ENCODE assay signal across 1 cellular context in the genomic region with DNA sequence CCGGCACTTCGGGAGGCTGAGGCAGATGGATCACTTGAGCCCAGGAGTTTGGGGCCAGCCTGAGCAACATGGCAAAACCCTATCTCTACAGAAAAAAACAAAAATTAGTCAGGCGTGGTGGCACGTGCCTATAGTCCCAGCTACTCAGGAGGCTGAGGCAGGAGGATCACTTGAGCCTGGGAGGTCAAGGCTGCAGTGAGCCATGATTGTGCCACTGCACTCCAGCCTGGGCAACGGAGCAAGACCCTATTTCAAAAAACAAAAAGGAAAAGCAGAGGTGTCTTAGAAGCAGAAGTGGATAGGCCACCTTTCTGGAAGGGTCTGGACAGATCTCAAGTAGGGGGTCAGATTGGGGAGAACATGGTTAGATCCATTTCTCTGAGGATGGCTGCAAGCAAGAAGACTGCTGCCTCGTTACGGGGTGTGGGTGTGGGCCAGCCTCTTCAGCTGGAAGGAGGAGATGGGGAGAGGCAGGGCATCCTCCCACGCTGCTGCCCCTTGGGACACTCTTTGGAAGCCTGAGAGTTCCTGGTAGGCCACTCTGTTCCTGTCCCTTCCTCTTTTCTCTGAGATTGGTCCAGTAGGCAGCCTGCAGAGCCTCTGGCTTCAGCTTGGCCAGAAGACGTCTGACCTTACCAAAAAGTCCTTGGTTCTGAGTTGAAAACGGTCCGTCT.
A peak's percentile ranks its signal among the peaks of the same experiment; 100 is the strongest.
TF ChIP-seq lines count a peak whose summit lies in the region.

No MANE protein-coding gene starts in this region.

TF ChIP-seq in GM12878, 131 proteins besides CTCF, POLR2A, EP300 and RAD21:
- TF ChIP-seq, protein P1, sequence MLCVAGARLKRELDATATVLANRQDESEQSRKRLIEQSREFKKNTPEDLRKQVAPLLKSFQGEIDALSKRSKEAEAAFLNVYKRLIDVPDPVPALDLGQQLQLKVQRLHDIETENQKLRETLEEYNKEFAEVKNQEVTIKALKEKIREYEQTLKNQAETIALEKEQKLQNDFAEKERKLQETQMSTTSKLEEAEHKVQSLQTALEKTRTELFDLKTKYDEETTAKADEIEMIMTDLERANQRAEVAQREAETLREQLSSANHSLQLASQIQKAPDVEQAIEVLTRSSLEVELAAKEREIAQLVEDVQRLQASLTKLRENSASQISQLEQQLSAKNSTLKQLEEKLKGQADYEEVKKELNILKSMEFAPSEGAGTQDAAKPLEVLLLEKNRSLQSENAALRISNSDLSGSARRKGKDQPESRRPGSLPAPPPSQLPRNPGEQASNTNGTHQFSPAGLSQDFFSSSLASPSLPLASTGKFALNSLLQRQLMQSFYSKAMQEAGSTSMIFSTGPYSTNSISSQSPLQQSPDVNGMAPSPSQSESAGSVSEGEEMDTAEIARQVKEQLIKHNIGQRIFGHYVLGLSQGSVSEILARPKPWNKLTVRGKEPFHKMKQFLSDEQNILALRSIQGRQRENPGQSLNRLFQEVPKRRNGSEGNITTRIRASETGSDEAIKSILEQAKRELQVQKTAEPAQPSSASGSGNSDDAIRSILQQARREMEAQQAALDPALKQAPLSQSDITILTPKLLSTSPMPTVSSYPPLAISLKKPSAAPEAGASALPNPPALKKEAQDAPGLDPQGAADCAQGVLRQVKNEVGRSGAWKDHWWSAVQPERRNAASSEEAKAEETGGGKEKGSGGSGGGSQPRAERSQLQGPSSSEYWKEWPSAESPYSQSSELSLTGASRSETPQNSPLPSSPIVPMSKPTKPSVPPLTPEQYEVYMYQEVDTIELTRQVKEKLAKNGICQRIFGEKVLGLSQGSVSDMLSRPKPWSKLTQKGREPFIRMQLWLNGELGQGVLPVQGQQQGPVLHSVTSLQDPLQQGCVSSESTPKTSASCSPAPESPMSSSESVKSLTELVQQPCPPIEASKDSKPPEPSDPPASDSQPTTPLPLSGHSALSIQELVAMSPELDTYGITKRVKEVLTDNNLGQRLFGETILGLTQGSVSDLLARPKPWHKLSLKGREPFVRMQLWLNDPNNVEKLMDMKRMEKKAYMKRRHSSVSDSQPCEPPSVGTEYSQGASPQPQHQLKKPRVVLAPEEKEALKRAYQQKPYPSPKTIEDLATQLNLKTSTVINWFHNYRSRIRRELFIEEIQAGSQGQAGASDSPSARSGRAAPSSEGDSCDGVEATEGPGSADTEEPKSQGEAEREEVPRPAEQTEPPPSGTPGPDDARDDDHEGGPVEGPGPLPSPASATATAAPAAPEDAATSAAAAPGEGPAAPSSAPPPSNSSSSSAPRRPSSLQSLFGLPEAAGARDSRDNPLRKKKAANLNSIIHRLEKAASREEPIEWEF (IDR thresholded peaks at IDR 0.05; ENCODE audit: insufficient replicate concordance, low read depth, low read length) = no peak
- TF ChIP-seq SREBF1 (IDR thresholded peaks at IDR 0.05; ENCODE audit: low read length) (no peak), CHD1 (IDR thresholded peaks at IDR 0.05; ENCODE audit: low read depth, low read length) (no peak), DPF2 (IDR thresholded peaks at IDR 0.05) (no peak), NFXL1 (IDR thresholded peaks at IDR 0.05; ENCODE audit: borderline replicate concordance) (no peak), ZNF622 (IDR thresholded peaks at IDR 0.05) (no peak), IRF4 (IDR thresholded peaks at IDR 0.05; ENCODE audit: low read depth, low read length) (no peak), ESRRA (IDR thresholded peaks at IDR 0.05; ENCODE audit: low read length) (no peak), YBX1 (IDR thresholded peaks at IDR 0.05) (no peak), SPI1 (IDR thresholded peaks at IDR 0.05; ENCODE audit: borderline replicate concordance, insufficient read depth, low read depth, low read length) (0 out of 2 replicates have a peak, but pooled peaks have one; percentile 33), FOS (IDR thresholded peaks at IDR 0.05; ENCODE audit: borderline replicate concordance, extremely low read depth, insufficient read length) (no peak), ZNF207 (IDR thresholded peaks at IDR 0.05; ENCODE audit: borderline replicate concordance) (no peak), NFIC (IDR thresholded peaks at IDR 0.05; ENCODE audit: low read depth, low read length) (no peak), TBL1XR1 (IDR thresholded peaks at IDR 0.05; ENCODE audit: low read depth, low read length) (no peak), BHLHE40 (IDR thresholded peaks at IDR 0.05; ENCODE audit: borderline replicate concordance in 1 of 2, low read depth in 2 of 2, low read length in 1 of 2) (peak in 1 of 2 experiments; percentile 86; a peak in 2 of 4 replicates), RCOR1 (conservative IDR thresholded peaks at IDR 0.05; ENCODE audit: low read depth, low read length) (no peak), TAF1 (IDR thresholded peaks at IDR 0.05; ENCODE audit: borderline replicate concordance, low read depth, low read length) (no peak), MEF2B (IDR thresholded peaks at IDR 0.05; ENCODE audit: partially characterized antibody, poor library complexity, severe bottlenecking) (peak; percentile 34), JUNB (IDR thresholded peaks at IDR 0.05) (no peak), RELA (IDR thresholded peaks at IDR 0.05; ENCODE audit: borderline replicate concordance, partially characterized antibody) (no peak), YY1 (IDR thresholded peaks at IDR 0.05; ENCODE audit: low read depth, low read length) (no peak), ASH2L (IDR thresholded peaks at IDR 0.05; ENCODE audit: borderline replicate concordance, low read depth) (no peak), CREM (IDR thresholded peaks at IDR 0.05; ENCODE audit: low read depth) (no peak), GABPA (IDR thresholded peaks at IDR 0.05; ENCODE audit: low read depth) (no peak), RBBP5 (conservative IDR thresholded peaks at IDR 0.05) (no peak), ZSCAN29 (IDR thresholded peaks at IDR 0.05) (no peak), HCFC1 (IDR thresholded peaks at IDR 0.05; ENCODE audit: low read length) (no peak), SIN3A (IDR thresholded peaks at IDR 0.05; ENCODE audit: low read depth, low read length) (no peak), SRF (IDR thresholded peaks at IDR 0.05; ENCODE audit: low read depth in 2 of 2, low read length in 2 of 2) (no peak), IKZF1 (conservative IDR thresholded peaks at IDR 0.05) (0 out of 2 replicates have a peak, but pooled peaks have one; percentile 28), BRCA1 (IDR thresholded peaks at IDR 0.05; ENCODE audit: low read depth, low read length) (no peak), FOXM1 (IDR thresholded peaks at IDR 0.05; ENCODE audit: low read depth, low read length) (no peak), ETV6 (conservative IDR thresholded peaks at IDR 0.05 in 1 of 2, IDR thresholded peaks at IDR 0.05 in 1 of 2; ENCODE audit: borderline replicate concordance in 1 of 2, low read depth in 1 of 2) (no peak), STAT3 (IDR thresholded peaks at IDR 0.05; ENCODE audit: low read depth, low read length) (no peak)
- TF ChIP-seq, protein P2, sequence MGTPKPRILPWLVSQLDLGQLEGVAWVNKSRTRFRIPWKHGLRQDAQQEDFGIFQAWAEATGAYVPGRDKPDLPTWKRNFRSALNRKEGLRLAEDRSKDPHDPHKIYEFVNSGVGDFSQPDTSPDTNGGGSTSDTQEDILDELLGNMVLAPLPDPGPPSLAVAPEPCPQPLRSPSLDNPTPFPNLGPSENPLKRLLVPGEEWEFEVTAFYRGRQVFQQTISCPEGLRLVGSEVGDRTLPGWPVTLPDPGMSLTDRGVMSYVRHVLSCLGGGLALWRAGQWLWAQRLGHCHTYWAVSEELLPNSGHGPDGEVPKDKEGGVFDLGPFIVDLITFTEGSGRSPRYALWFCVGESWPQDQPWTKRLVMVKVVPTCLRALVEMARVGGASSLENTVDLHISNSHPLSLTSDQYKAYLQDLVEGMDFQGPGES (IDR thresholded peaks at IDR 0.05) = no peak
- TF ChIP-seq, protein P3, sequence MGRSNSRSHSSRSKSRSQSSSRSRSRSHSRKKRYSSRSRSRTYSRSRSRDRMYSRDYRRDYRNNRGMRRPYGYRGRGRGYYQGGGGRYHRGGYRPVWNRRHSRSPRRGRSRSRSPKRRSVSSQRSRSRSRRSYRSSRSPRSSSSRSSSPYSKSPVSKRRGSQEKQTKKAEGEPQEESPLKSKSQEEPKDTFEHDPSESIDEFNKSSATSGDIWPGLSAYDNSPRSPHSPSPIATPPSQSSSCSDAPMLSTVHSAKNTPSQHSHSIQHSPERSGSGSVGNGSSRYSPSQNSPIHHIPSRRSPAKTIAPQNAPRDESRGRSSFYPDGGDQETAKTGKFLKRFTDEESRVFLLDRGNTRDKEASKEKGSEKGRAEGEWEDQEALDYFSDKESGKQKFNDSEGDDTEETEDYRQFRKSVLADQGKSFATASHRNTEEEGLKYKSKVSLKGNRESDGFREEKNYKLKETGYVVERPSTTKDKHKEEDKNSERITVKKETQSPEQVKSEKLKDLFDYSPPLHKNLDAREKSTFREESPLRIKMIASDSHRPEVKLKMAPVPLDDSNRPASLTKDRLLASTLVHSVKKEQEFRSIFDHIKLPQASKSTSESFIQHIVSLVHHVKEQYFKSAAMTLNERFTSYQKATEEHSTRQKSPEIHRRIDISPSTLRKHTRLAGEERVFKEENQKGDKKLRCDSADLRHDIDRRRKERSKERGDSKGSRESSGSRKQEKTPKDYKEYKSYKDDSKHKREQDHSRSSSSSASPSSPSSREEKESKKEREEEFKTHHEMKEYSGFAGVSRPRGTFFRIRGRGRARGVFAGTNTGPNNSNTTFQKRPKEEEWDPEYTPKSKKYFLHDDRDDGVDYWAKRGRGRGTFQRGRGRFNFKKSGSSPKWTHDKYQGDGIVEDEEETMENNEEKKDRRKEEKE (IDR thresholded peaks at IDR 0.05) = no peak
- TF ChIP-seq, protein P4, sequence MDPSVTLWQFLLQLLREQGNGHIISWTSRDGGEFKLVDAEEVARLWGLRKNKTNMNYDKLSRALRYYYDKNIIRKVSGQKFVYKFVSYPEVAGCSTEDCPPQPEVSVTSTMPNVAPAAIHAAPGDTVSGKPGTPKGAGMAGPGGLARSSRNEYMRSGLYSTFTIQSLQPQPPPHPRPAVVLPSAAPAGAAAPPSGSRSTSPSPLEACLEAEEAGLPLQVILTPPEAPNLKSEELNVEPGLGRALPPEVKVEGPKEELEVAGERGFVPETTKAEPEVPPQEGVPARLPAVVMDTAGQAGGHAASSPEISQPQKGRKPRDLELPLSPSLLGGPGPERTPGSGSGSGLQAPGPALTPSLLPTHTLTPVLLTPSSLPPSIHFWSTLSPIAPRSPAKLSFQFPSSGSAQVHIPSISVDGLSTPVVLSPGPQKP (IDR thresholded peaks at IDR 0.05; ENCODE audit: low read depth, low read length) = no peak
- TF ChIP-seq, protein P5, sequence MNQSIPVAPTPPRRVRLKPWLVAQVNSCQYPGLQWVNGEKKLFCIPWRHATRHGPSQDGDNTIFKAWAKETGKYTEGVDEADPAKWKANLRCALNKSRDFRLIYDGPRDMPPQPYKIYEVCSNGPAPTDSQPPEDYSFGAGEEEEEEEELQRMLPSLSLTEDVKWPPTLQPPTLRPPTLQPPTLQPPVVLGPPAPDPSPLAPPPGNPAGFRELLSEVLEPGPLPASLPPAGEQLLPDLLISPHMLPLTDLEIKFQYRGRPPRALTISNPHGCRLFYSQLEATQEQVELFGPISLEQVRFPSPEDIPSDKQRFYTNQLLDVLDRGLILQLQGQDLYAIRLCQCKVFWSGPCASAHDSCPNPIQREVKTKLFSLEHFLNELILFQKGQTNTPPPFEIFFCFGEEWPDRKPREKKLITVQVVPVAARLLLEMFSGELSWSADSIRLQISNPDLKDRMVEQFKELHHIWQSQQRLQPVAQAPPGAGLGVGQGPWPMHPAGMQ (IDR thresholded peaks at IDR 0.05; ENCODE audit: borderline replicate concordance) = no peak
- TF ChIP-seq, protein P6, sequence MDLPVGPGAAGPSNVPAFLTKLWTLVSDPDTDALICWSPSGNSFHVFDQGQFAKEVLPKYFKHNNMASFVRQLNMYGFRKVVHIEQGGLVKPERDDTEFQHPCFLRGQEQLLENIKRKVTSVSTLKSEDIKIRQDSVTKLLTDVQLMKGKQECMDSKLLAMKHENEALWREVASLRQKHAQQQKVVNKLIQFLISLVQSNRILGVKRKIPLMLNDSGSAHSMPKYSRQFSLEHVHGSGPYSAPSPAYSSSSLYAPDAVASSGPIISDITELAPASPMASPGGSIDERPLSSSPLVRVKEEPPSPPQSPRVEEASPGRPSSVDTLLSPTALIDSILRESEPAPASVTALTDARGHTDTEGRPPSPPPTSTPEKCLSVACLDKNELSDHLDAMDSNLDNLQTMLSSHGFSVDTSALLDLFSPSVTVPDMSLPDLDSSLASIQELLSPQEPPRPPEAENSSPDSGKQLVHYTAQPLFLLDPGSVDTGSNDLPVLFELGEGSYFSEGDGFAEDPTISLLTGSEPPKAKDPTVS (IDR thresholded peaks at IDR 0.05; ENCODE audit: low read depth, low read length) = no peak
- TF ChIP-seq, protein P7, sequence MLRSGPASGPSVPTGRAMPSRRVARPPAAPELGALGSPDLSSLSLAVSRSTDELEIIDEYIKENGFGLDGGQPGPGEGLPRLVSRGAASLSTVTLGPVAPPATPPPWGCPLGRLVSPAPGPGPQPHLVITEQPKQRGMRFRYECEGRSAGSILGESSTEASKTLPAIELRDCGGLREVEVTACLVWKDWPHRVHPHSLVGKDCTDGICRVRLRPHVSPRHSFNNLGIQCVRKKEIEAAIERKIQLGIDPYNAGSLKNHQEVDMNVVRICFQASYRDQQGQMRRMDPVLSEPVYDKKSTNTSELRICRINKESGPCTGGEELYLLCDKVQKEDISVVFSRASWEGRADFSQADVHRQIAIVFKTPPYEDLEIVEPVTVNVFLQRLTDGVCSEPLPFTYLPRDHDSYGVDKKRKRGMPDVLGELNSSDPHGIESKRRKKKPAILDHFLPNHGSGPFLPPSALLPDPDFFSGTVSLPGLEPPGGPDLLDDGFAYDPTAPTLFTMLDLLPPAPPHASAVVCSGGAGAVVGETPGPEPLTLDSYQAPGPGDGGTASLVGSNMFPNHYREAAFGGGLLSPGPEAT (IDR thresholded peaks at IDR 0.05; ENCODE audit: low read depth) = no peak
- TF ChIP-seq, protein P8, sequence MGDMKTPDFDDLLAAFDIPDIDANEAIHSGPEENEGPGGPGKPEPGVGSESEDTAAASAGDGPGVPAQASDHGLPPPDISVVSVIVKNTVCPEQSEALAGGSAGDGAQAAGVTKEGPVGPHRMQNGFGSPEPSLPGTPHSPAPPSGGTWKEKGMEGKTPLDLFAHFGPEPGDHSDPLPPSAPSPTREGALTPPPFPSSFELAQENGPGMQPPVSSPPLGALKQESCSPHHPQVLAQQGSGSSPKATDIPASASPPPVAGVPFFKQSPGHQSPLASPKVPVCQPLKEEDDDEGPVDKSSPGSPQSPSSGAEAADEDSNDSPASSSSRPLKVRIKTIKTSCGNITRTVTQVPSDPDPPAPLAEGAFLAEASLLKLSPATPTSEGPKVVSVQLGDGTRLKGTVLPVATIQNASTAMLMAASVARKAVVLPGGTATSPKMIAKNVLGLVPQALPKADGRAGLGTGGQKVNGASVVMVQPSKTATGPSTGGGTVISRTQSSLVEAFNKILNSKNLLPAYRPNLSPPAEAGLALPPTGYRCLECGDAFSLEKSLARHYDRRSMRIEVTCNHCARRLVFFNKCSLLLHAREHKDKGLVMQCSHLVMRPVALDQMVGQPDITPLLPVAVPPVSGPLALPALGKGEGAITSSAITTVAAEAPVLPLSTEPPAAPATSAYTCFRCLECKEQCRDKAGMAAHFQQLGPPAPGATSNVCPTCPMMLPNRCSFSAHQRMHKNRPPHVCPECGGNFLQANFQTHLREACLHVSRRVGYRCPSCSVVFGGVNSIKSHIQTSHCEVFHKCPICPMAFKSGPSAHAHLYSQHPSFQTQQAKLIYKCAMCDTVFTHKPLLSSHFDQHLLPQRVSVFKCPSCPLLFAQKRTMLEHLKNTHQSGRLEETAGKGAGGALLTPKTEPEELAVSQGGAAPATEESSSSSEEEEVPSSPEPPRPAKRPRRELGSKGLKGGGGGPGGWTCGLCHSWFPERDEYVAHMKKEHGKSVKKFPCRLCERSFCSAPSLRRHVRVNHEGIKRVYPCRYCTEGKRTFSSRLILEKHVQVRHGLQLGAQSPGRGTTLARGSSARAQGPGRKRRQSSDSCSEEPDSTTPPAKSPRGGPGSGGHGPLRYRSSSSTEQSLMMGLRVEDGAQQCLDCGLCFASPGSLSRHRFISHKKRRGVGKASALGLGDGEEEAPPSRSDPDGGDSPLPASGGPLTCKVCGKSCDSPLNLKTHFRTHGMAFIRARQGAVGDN (IDR thresholded peaks at IDR 0.05) = peak; percentile 36; the same call in 1 of the 2 replicates
